Comparison of ENCODE assay signal across 9 cellular contexts in genomic region chr12:48972213-48973021, GRCh38. TPM values are rescaled to one million over a fixed set of nuclear protein-coding genes. Genes with fewer than 3 reads are reported as not detected.
DNase-seq lines count a peak whose midpoint lies in the region; ATAC-seq and TF ChIP-seq lines count a peak whose summit lies in the region.
"Had no signal": no experiment of that assay in that cellular context is flagged by ENCODE, and none has a peak within 500 bp of the region (broad histone marks: within the 10 kb centered on the region; RNA-seq: fewer than 3 reads in every experiment).

No MANE protein-coding gene starts in this region.

- H3K4me3 ChIP-seq in Karpas-422 (ENCODE audit: low read length) (no peak overlapping the region), hepatocyte (no peak overlapping the region)

- peaks cover 23% of the 10 kb centered on the region for H3K4me1 Mint-ChIP-seq in Calu3 (ENCODE audit: low read depth, unreplicated experiment)
- peaks cover 27 to 50% (median 40%) of the 10 kb centered on the region in 3 donors for H3K4me1 Mint-ChIP-seq in naive B cell

- no peak overlapping the region for H2AFZ ChIP-seq in Karpas-422 (ENCODE audit: low read length)
- H2AFZ ChIP-seq in hepatocyte: no peak overlapping the region

- H3K9me2 ChIP-seq in Karpas-422 (replicated peaks; ENCODE audit: insufficient read depth, low read length) (no peaks in the 10 kb centered on the region), hepatocyte (replicated peaks; ENCODE audit: insufficient read depth) (no peaks in the 10 kb centered on the region)

- H3K4me1 ChIP-seq in Karpas-422 (ENCODE audit: low read length) (peaks cover 13% of the 10 kb centered on the region), hepatocyte (ENCODE audit: insufficient read depth) (peaks cover 24% of the 10 kb centered on the region)

- H3K9me3 ChIP-seq in Karpas-422 (ENCODE audit: low read length) (no peaks in the 10 kb centered on the region), hepatocyte (ENCODE audit: low read depth) (no peaks in the 10 kb centered on the region)

- no peaks in the 10 kb centered on the region for H3K79me2 ChIP-seq in Karpas-422 (ENCODE audit: low read length)
- H3K79me2 ChIP-seq in hepatocyte: no peaks in the 10 kb centered on the region

- H4K20me1 ChIP-seq in Karpas-422 (ENCODE audit: insufficient read depth, low read depth, low read length): no peaks in the 10 kb centered on the region
- no peaks in the 10 kb centered on the region for H4K20me1 ChIP-seq in hepatocyte (ENCODE audit: insufficient read depth, poor library complexity, severe bottlenecking)

- peaks cover 92% of the 10 kb centered on the region for H3K27me3 Mint-ChIP-seq in Calu3 (ENCODE audit: unreplicated experiment)
- H3K27me3 Mint-ChIP-seq in naive B cell: peaks cover 54 to 75% (median 71%) of the 10 kb centered on the region in 3 donors

- no peaks in the 10 kb centered on the region for H3K9me3 Mint-ChIP-seq in Calu3 (ENCODE audit: low read depth, unreplicated experiment)
- no peaks in the 10 kb centered on the region for H3K9me3 Mint-ChIP-seq in naive B cell

- no peak overlapping the region for H3K27ac ChIP-seq in Karpas-422 (ENCODE audit: low read length)
- H3K27ac ChIP-seq in hepatocyte: no peak overlapping the region

- CTCF ChIA-PET in Calu3 (lab: Charles Lee): interaction anchor here (0.5 kb wide), 1 partner anchor 10 kb away, joined by 5 read pairs; no protein-coding TSS in a partner anchor

- H3K4me3 Mint-ChIP-seq in Calu3 (ENCODE audit: low read depth, unreplicated experiment): peak overlapping the region; percentile 58
- H3K4me3 Mint-ChIP-seq in naive B cell: peak overlapping the region in 5 of 8 donors; percentile 15 to 83 (median 60)

- no peaks in the 10 kb centered on the region for H3K36me3 ChIP-seq in Karpas-422 (ENCODE audit: insufficient read depth, low read length)
- no peaks in the 10 kb centered on the region for H3K36me3 ChIP-seq in hepatocyte (replicated peaks; ENCODE audit: insufficient read depth, low read depth)

- H3K9ac ChIP-seq in Karpas-422 (ENCODE audit: low read length): no peak overlapping the region

- peak overlapping the region; percentile 13 for H3K27ac Mint-ChIP-seq in Calu3 (ENCODE audit: unreplicated experiment)
- no peak overlapping the region for H3K27ac Mint-ChIP-seq in naive B cell

- no peaks in the 10 kb centered on the region for H3K27me3 ChIP-seq in Karpas-422 (ENCODE audit: low read length)
- peaks cover 81% of the 10 kb centered on the region for H3K27me3 ChIP-seq in hepatocyte

- H3K4me2 ChIP-seq in Karpas-422 (ENCODE audit: low read depth, low read length, poor library complexity, severe bottlenecking) (peak overlapping the region; percentile 70), hepatocyte (no peak overlapping the region)

- TF ChIP-seq CTCF in Calu3 (IDR thresholded peaks at IDR 0.05; ENCODE audit: unreplicated experiment) (no peak), hepatocyte (IDR thresholded peaks at IDR 0.05; ENCODE audit: poor library complexity) (no peak)

- BruUV-seq in Calu3 (replicated peaks; lab: Mats Ljungman, UMichigan): no TSS peak

- no peak for DNase-seq in Calu3
- no peak for DNase-seq in Karpas-422
- DNase-seq in activated T-cell treated with anti-CD3 and anti-CD28 coated beads, Interleukin-2, amount 50 U/mL, for 1 hour: peak; percentile 36
- DNase-seq in naive B cell: no peak
- DNase-seq in hepatocyte (ENCODE audit: low spot score): no peak
- DNase-seq: left cardiac atrium had no signal

- intact Hi-C loops in Calu3 (cut with micrococcal nuclease; ENCODE audit: unreplicated experiment): loop anchor here (10.0 kb wide), 1 partner anchor 118 kb away; the partner anchor contains the start of gene DDX23

- ATAC-seq in naive B cell (ENCODE audit: low read depth in 2 of 2) (no peak), GM21526 (IDR thresholded peaks at IDR 0.05; ENCODE audit: low FRiP score, unreplicated experiment) (no peak), GM19324 (IDR thresholded peaks at IDR 0.05; ENCODE audit: low FRiP score, unreplicated experiment) (no peak), GM19395 (IDR thresholded peaks at IDR 0.05; ENCODE audit: unreplicated experiment) (no peak)

- WGBS in hepatocyte (ENCODE audit: low lambda C conversion rate, missing lambda C conversion rate): 39% methylated on average over 23 of the region's 25 CpGs

- H3K36me3 Mint-ChIP-seq in Calu3 (ENCODE audit: insufficient read depth, unreplicated experiment): no peaks in the 10 kb centered on the region
- no peaks in the 10 kb centered on the region for H3K36me3 Mint-ChIP-seq in naive B cell

RNA-seq across cellular contexts. Expression of gene WNT10B, which starts 0.9 kb away (rescaled TPM):
- 0.73 TPM in 1 of 2 replicates, not detected in the other for total RNA-seq in Calu3 (2022)
- 0.61 and 1.0 TPM in 2 replicates for total RNA-seq in Karpas-422 (2014; rRNA removed; shearing (Covaris generic); ENCODE audit: low replicate concordance)
- polyA plus RNA-seq in naive B cell (ENCODE audit: low read depth in 6 of 6): not detected
- total RNA-seq in hepatocyte: 0.30 TPM in 1 of 2 replicates, not detected in the other
- polyA plus RNA-seq in hepatocyte: 0.77 and 1.1 TPM in 2 replicates

RNA-seq across cellular contexts. Expression of gene WNT1, which starts 5.7 kb away (rescaled TPM):
- total RNA-seq in Calu3 (2022) (not detected in 2 replicates), hepatocyte (not detected in 2 replicates)
- not detected in 2 replicates for total RNA-seq in Karpas-422 (2014; rRNA removed; shearing (Covaris generic); ENCODE audit: low replicate concordance)
- polyA plus RNA-seq in naive B cell (ENCODE audit: low read depth in 6 of 6) (under 1 TPM in 1 of 6 donors, not detected in 5; 0.23 TPM), hepatocyte (not detected in 2 replicates)
- total RNA-seq: left cardiac atrium had no signal

RNA-seq across cellular contexts. Expression of gene ARF3, which starts 15.1 kb away (rescaled TPM):
- total RNA-seq in Calu3 (2022) (142 and 164 TPM in 2 replicates), hepatocyte (67.7 and 71.3 TPM in 2 replicates)
- 51.7 and 57.5 TPM in 2 replicates for total RNA-seq in Karpas-422 (2014; rRNA removed; shearing (Covaris generic); ENCODE audit: low replicate concordance)
- polyA plus RNA-seq in naive B cell (ENCODE audit: low read depth in 6 of 6) (10 to 100 TPM; 21.7 to 40.3 (median 25.8) TPM), hepatocyte (57.6 and 61.6 TPM in 2 replicates)

RNA-seq across cellular contexts. Expression of gene DDN, which starts 26.8 kb away (rescaled TPM):
- 0.12 and 0.21 TPM in 2 replicates for total RNA-seq in Calu3 (2022)
- 9.6 and 20.2 TPM in 2 replicates for total RNA-seq in Karpas-422 (2014; rRNA removed; shearing (Covaris generic); ENCODE audit: low replicate concordance)
- polyA plus RNA-seq in naive B cell (ENCODE audit: low read depth in 6 of 6): under 1 TPM in 5 of 6 donors, not detected in 1; 0.12 to 0.52 (median 0.20) TPM
- total RNA-seq in hepatocyte: 0.10 and 0.20 TPM in 2 replicates
- not detected in 2 replicates for polyA plus RNA-seq in hepatocyte

RNA-seq across cellular contexts. Expression of gene PRKAG1, which starts 46.2 kb away (rescaled TPM):
- 34.2 and 36.9 TPM in 2 replicates for total RNA-seq in Calu3 (2022)
- total RNA-seq in Karpas-422 (2014; rRNA removed; shearing (Covaris generic); ENCODE audit: low replicate concordance): 35.1 and 47.5 TPM in 2 replicates
- 10 to 100 TPM; 36.2 to 76.2 (median 52.1) TPM for polyA plus RNA-seq in naive B cell (ENCODE audit: low read depth in 6 of 6)
- total RNA-seq in hepatocyte: 61.5 and 69.8 TPM in 2 replicates
- polyA plus RNA-seq in hepatocyte: 39.9 and 46.0 TPM in 2 replicates
